24 cellular contexts compared by ENCODE assay signal in the genomic region with DNA sequence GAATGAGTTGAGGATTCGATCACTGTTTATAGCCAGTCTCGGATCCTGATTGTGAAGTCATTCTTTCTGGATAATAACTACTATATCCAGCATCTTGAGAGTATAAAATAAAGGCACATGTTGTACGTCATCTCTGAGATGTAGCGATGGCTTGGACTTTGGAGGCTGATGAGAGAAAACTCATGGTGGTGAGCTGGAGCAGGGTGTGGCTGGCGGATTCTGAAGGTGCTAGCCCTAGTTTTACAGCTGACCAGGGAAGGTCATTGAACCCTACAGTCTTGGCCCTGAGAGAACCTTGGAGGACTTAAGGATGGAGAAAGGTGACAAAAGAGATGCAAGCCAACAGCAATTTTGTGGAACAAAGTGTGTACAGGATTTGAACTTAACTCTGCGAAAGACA.
DNase-seq lines count a peak whose midpoint lies in the region; ATAC-seq and TF ChIP-seq lines count a peak whose summit lies in the region.
"Had no signal": no experiment of that assay in that cellular context is flagged by ENCODE, and none has a peak within 500 bp of the region (broad histone marks: within the 10 kb centered on the region; RNA-seq: fewer than 3 reads in every experiment).

No MANE protein-coding gene starts in this region.

- POLR2A ChIA-PET in HCT116 (lab: Charles Lee): no interaction called here

- no peaks in the 10 kb centered on the region for H3K9me2 ChIP-seq in HCT116 (ENCODE audit: insufficient read depth)

- H4K8ac ChIP-seq in mesendoderm (ENCODE audit: low read depth, low read length): no peak overlapping the region

- H3K9me3 Mint-ChIP-seq in brain: peaks cover 0 to 3% (median 0%) of the 10 kb centered on the region in 5 experiments
- H3K9me3 Mint-ChIP-seq: activated T-helper 17 cell treated with anti-CD3 and anti-CD28 coated beads, Interleukin-2, amount 50 U/mL, for 72 hours; memory B cell; naive B cell; stimulated activated naive B cell treated with anti-CD40 and anti-IgM and Interleukin-4, amounts not matched to agents 10 μg/mL and 1 μg/mL and 100 μg/mL, for 72 hours had no signal

- BruUV-seq in HCT116 (replicated peaks; lab: Mats Ljungman, UMichigan): no TSS peak

- CTCF ChIA-PET in HCT116 (lab: Charles Lee): no interaction called here

- peak overlapping the region; percentile 88 for H2AK5ac ChIP-seq in mesendoderm (ENCODE audit: low read length)

- H3K27me3 Mint-ChIP-seq in brain: peaks cover 12% of the 10 kb centered on the region
- H3K27me3 Mint-ChIP-seq: activated naive CD8-positive, alpha-beta T cell; activated T-helper 17 cell treated with anti-CD3 and anti-CD28 coated beads, Interleukin-2, amount 50 U/mL, for 72 hours had no signal

- H2BK15ac ChIP-seq in mesendoderm (replicated peaks; ENCODE audit: low read depth): no peak overlapping the region

- no peaks in the 10 kb centered on the region for H3K9me3 ChIP-seq in HCT116 (ENCODE audit: control insufficient read depth in 1 of 2, insufficient read depth in 1 of 2, low read depth in 1 of 2, low read length in 2 of 2)
- H3K9me3 ChIP-seq: ovary had no signal

- peak overlapping the region; percentile 81 for H3K23ac ChIP-seq in mesendoderm (ENCODE audit: low read length)

- intact Hi-C loops in HCT116 (cut with micrococcal nuclease): no loop called here

- RAD21 ChIA-PET in HCT116 (lab: Charles Lee; ENCODE audit: low non-redundant PET in 1 of 2, low total read pairs in 2 of 2, uncharacterized antibody in 2 of 2, unreplicated experiment in 2 of 2): no interaction called here

- WGBS in mesendoderm (ENCODE audit: extremely low coverage, insufficient coverage, low lambda C conversion rate): no CpG with 5 or more reads among the region's 6 CpGs

- no peak for TF ChIP-seq RAD21 in HCT116 (IDR thresholded peaks at IDR 0.05; ENCODE audit: low read depth)

- DNase-seq in HCT116 (ENCODE audit: low read depth, low spot score): no peak
- no peak for DNase-seq in mesendoderm
- DNase-seq in activated T-cell treated with anti-CD3 and anti-CD28 coated beads for 4 hours: no peak
- DNase-seq in activated CD4-positive, alpha-beta T cell treated with anti-CD3 and anti-CD28 coated beads for 4 hours: no peak
- DNase-seq in DMS153 treated with DMSO at 0.1 percent for 48 hours (lab: John Stamatoyannopoulos, UW; ENCODE audit: unreplicated experiment): no peak
- DNase-seq: aorta; CD8-positive, alpha-beta memory T cell; DMS53; GF-D8; naive B cell; NCI-H1048; NCI-H1930; NCI-H748 treated with DMSO at 0.1 percent for 48 hours; ovary; retina; stimulated activated CD4-positive, alpha-beta T cell treated with anti-CD3 and anti-CD28 coated beads, Interleukin-2, amount 100 ng/mL, for 48 hours; stimulated activated naive B cell treated with anti-CD40 and anti-IgM and Interleukin-4, amounts not matched to agents 10 μg/mL and 1 μg/mL and 100 μg/mL, for 72 hours; WERI-Rb-1 had no signal

- H3K9ac ChIP-seq in HCT116 (ENCODE audit: low read length) (no peak overlapping the region), mesendoderm (ENCODE audit: low read length) (no peak overlapping the region)

- ATAC-seq in HCT116 (no peak), esophagus mucosa (no peak)
- ATAC-seq: activated T-helper 17 cell treated with anti-CD3 and anti-CD28 coated beads, Interleukin-2, amount 50 U/mL, for 72 hours; stimulated activated naive B cell treated with anti-CD40 and anti-IgM and Interleukin-4, amounts not matched to agents 10 μg/mL and 1 μg/mL and 100 μg/mL, for 72 hours had no signal

- peak overlapping the region in 4 of 5 experiments; percentile 24 to 89 (median 58) for H3K4me3 Mint-ChIP-seq in brain
- H3K4me3 Mint-ChIP-seq: activated naive CD8-positive, alpha-beta T cell; activated T-helper 17 cell treated with anti-CD3 and anti-CD28 coated beads, Interleukin-2, amount 50 U/mL, for 72 hours; CD8-positive, alpha-beta memory T cell; memory B cell; naive B cell; stimulated activated naive B cell treated with anti-CD40 and anti-IgM and Interleukin-4, amounts not matched to agents 10 μg/mL and 1 μg/mL and 100 μg/mL, for 72 hours had no signal

- H3K79me1 ChIP-seq in mesendoderm (ENCODE audit: low read length): peaks cover 40% of the 10 kb centered on the region

- H3K4me1 Mint-ChIP-seq in brain: peaks cover 86% of the 10 kb centered on the region

- H3K79me2 ChIP-seq in HCT116 (ENCODE audit: insufficient read depth, low read length) (no peaks in the 10 kb centered on the region), mesendoderm (ENCODE audit: control insufficient read depth, insufficient read depth, low read length) (peaks cover 63% of the 10 kb centered on the region)

- TF ChIP-seq CTCF in HCT116 (IDR thresholded peaks at IDR 0.05 in 2 of 3, conservative IDR thresholded peaks at IDR 0.05 in 1 of 3; ENCODE audit: borderline replicate concordance in 1 of 3, insufficient read depth in 1 of 3, low read depth in 2 of 3, low read length in 2 of 3) (no peak), brain (conservative IDR thresholded peaks at IDR 0.05) (no peak)

- H3K27ac Mint-ChIP-seq in brain: peak overlapping the region in 4 of 5 experiments; percentile 39 to 98 (median 98)
- H3K27ac Mint-ChIP-seq: activated T-helper 17 cell treated with anti-CD3 and anti-CD28 coated beads, Interleukin-2, amount 50 U/mL, for 72 hours; memory B cell; stimulated activated naive B cell treated with anti-CD40 and anti-IgM and Interleukin-4, amounts not matched to agents 10 μg/mL and 1 μg/mL and 100 μg/mL, for 72 hours had no signal

- no peak overlapping the region for H2AFZ ChIP-seq in HCT116 (ENCODE audit: low read depth, low read length, poor library complexity, severe bottlenecking)

- H3K4me1 ChIP-seq in HCT116 (ENCODE audit: control insufficient read depth in 1 of 2, insufficient read depth in 2 of 2, low read length in 2 of 2) (peaks cover 58 to 63% of the 10 kb centered on the region in 2 experiments), mesendoderm (ENCODE audit: control insufficient read depth, low read depth, low read length) (peaks cover 31% of the 10 kb centered on the region)

- peak overlapping the region; percentile 13 for H3K18ac ChIP-seq in mesendoderm (ENCODE audit: low read length)

- no peaks in the 10 kb centered on the region for H3K36me3 Mint-ChIP-seq in brain
- H3K36me3 Mint-ChIP-seq: activated naive CD8-positive, alpha-beta T cell; CD8-positive, alpha-beta memory T cell; naive B cell; stimulated activated naive B cell treated with anti-CD40 and anti-IgM and Interleukin-4, amounts not matched to agents 10 μg/mL and 1 μg/mL and 100 μg/mL, for 72 hours had no signal

- H3K36me3 ChIP-seq in HCT116 (ENCODE audit: control insufficient read depth in 1 of 2, insufficient read depth in 2 of 2, low read length in 2 of 2): no peaks in the 10 kb centered on the region
- H3K36me3 ChIP-seq in mesendoderm (ENCODE audit: control insufficient read depth, insufficient read depth, low read length): no peaks in the 10 kb centered on the region
- H3K36me3 ChIP-seq: ovary, WERI-Rb-1 had no signal

- no peak overlapping the region for H3K4ac ChIP-seq in mesendoderm (ENCODE audit: low read depth, low read length)

- no peak overlapping the region for H2BK120ac ChIP-seq in mesendoderm (ENCODE audit: low read depth, low read length)

- no peak for TF ChIP-seq POLR2A in HCT116 (IDR thresholded peaks at IDR 0.05; ENCODE audit: borderline replicate concordance, extremely low read depth, insufficient read depth, insufficient read length)

- no peak overlapping the region for H3K4me3 ChIP-seq in HCT116 (replicated peaks in 1 of 2; ENCODE audit: low read depth in 1 of 2, low read length in 2 of 2)
- no peak overlapping the region for H3K4me3 ChIP-seq in mesendoderm (ENCODE audit: low read length)
- H3K4me3 ChIP-seq: ovary had no signal

- peak overlapping the region; percentile 91; the same call in 1 of the 2 replicates for H3K27ac ChIP-seq in HCT116 (ENCODE audit: low read depth, low read length)
- H3K27ac ChIP-seq in mesendoderm (ENCODE audit: low read depth, low read length): no peak overlapping the region
- H3K27ac ChIP-seq: epithelial cell of prostate, ovary, WERI-Rb-1 had no signal

- no peak overlapping the region for H2BK5ac ChIP-seq in mesendoderm (ENCODE audit: low read length)

- no peaks in the 10 kb centered on the region for H4K20me1 ChIP-seq in HCT116 (ENCODE audit: insufficient read depth)

- H3K27me3 ChIP-seq in HCT116 (ENCODE audit: insufficient read depth, low read length): no peaks in the 10 kb centered on the region
- H3K27me3 ChIP-seq in mesendoderm (ENCODE audit: insufficient read depth, low read length, poor library complexity): no peaks in the 10 kb centered on the region
- H3K27me3 ChIP-seq: ovary had no signal

- no peak overlapping the region for H3K4me2 ChIP-seq in HCT116 (ENCODE audit: low read length)
- no peak overlapping the region for H3K4me2 ChIP-seq in mesendoderm (ENCODE audit: low read length)

- no peak overlapping the region for H4K5ac ChIP-seq in mesendoderm (ENCODE audit: low read length)

- H3K56ac ChIP-seq in mesendoderm (ENCODE audit: low read length): peak overlapping the region; percentile 84

TF ChIP-seq in HCT116, 20 proteins besides CTCF, POLR2A, EP300 and RAD21 (continues in another document):
- no peak for TF ChIP-seq EZH2 (IDR thresholded peaks at IDR 0.05)
- TF ChIP-seq POLR2AphosphoS5 (IDR thresholded peaks at IDR 0.05; ENCODE audit: low read depth, low read length): no peak
- TF ChIP-seq, protein P1, sequence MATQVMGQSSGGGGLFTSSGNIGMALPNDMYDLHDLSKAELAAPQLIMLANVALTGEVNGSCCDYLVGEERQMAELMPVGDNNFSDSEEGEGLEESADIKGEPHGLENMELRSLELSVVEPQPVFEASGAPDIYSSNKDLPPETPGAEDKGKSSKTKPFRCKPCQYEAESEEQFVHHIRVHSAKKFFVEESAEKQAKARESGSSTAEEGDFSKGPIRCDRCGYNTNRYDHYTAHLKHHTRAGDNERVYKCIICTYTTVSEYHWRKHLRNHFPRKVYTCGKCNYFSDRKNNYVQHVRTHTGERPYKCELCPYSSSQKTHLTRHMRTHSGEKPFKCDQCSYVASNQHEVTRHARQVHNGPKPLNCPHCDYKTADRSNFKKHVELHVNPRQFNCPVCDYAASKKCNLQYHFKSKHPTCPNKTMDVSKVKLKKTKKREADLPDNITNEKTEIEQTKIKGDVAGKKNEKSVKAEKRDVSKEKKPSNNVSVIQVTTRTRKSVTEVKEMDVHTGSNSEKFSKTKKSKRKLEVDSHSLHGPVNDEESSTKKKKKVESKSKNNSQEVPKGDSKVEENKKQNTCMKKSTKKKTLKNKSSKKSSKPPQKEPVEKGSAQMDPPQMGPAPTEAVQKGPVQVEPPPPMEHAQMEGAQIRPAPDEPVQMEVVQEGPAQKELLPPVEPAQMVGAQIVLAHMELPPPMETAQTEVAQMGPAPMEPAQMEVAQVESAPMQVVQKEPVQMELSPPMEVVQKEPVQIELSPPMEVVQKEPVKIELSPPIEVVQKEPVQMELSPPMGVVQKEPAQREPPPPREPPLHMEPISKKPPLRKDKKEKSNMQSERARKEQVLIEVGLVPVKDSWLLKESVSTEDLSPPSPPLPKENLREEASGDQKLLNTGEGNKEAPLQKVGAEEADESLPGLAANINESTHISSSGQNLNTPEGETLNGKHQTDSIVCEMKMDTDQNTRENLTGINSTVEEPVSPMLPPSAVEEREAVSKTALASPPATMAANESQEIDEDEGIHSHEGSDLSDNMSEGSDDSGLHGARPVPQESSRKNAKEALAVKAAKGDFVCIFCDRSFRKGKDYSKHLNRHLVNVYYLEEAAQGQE (IDR thresholded peaks at IDR 0.05; ENCODE audit: low read depth): no peak
